In the genomic region with DNA sequence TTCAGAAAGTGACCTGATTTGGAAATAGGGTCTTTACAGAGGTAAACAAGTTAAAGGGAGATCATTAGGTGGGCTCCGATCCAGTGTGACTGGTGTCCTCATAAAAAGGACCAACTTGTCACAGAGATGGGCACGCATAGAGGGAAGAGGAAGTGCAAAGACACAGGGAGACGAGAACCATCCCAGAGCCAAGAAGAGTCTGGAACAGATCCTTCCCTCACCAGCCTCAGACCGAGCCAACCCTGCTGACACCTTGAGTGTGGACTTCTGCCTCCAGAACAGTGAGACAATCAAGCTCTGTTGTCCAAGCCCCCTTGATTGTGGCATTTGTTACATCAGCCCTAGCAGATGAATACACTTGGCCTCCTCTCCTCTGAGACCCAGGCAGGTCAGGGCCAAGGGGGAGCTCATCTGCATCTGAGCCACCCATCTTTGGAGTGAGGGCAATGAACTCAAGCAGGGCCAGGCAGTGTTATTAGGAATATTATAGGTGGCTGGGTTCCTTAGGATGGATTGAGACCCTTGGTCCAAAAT, we compare ENCODE assay signal across 21 cellular contexts. TPM values are rescaled to one million over a fixed set of nuclear protein-coding genes. Genes with fewer than 3 reads are reported as not detected.
A peak's percentile ranks its signal among the peaks of the same experiment; 100 is the strongest.
DNase-seq lines count a peak whose midpoint lies in the region; ATAC-seq, FAIRE-seq and TF ChIP-seq lines count a peak whose summit lies in the region.
"Had no signal": no experiment of that assay in that cellular context is flagged by ENCODE, and none has a peak within 500 bp of the region (broad histone marks: within the 10 kb centered on the region; RNA-seq: fewer than 3 reads in every experiment).

No MANE protein-coding gene starts in this region.

- no peak overlapping the region for H2BK15ac ChIP-seq in neuronal stem cell (ENCODE audit: low read length)

- POLR2A ChIA-PET in CD4-positive, alpha-beta memory T cell (lab: Charles Lee; ENCODE audit: partially characterized antibody) = interaction anchor here (2.2 to 6.6 kb wide), 5 partner anchors 13 to 120 kb away, joined by 9 to 107 read pairs (median 35); a partner anchor contains a TSS
- POLR2A ChIA-PET in HEK293 (lab: Yijun Ruan, JAX) = interaction anchor here (0.6 kb wide), 1 partner anchor 111 kb away, joined by 3 read pairs; no protein-coding TSS in a partner anchor

- no peak overlapping the region for H2BK5ac ChIP-seq in neuronal stem cell (ENCODE audit: low read length)

- no peaks in the 10 kb centered on the region for H3K27me3 ChIP-seq in CD4-positive, alpha-beta memory T cell (ENCODE audit: insufficient read depth, low read length)
- H3K27me3 ChIP-seq in esophagus muscularis mucosa (peaks cover 0 to 23% (median 0%) of the 10 kb centered on the region in 4 donors), neuronal stem cell (ENCODE audit: control insufficient read depth in 3 of 3, insufficient read depth in 3 of 3, low read depth in 1 of 3, low read length in 3 of 3) (peaks cover 0 to 38% (median 0%) of the 10 kb centered on the region in 3 experiments)

- H2AFZ ChIP-seq in neuronal stem cell (ENCODE audit: low read length) = no peak overlapping the region
- H2AFZ ChIP-seq: GM23338 had no signal

- H3K9ac ChIP-seq in neuronal stem cell (ENCODE audit: low read depth, low read length, poor library complexity) = no peak overlapping the region

- no peak for DNase-seq in CD4-positive, alpha-beta memory T cell
- DNase-seq in esophagus muscularis mucosa (ENCODE audit: extremely low spot score) (peak; percentile 53), neuronal stem cell (ENCODE audit: low spot score) (no peak), hepatic stellate cell (ENCODE audit: low spot score) (no peak), H54 (ENCODE audit: insufficient read length, low spot score) (no peak), left ventricle myocardium superior (no peak)
- DNase-seq: C1 segment of cervical spinal cord; Caco-2; CD8-positive, alpha-beta T cell; DMS153; DND-41 had no signal

- no peaks in the 10 kb centered on the region for H3K9me3 Mint-ChIP-seq in CD4-positive, alpha-beta memory T cell
- H3K9me3 Mint-ChIP-seq: CD8-positive, alpha-beta T cell; GM23338 had no signal

- peak overlapping the region in 2 of 8 donors; percentile 8 to 16 for H3K4me3 Mint-ChIP-seq in CD4-positive, alpha-beta memory T cell
- H3K4me3 Mint-ChIP-seq: CD8-positive, alpha-beta T cell; GM23338 had no signal

- no peak overlapping the region for H4K8ac ChIP-seq in neuronal stem cell (ENCODE audit: low read depth, low read length)

- peak overlapping the region in 6 of 7 donors; percentile 12 to 65 (median 36) for H3K27ac Mint-ChIP-seq in CD4-positive, alpha-beta memory T cell
- H3K27ac Mint-ChIP-seq: CD8-positive, alpha-beta T cell; GM23338 had no signal

- 59% methylated on average over 3 of the region's 4 CpGs for WGBS in esophagus muscularis mucosa
- WGBS in neuronal stem cell (ENCODE audit: extremely low coverage in 2 of 2, insufficient read length in 2 of 2, insufficient replicate concordance in 1 of 2), 2 donors = no CpG with 5 or more reads among the region's 4 CpGs

- H3K14ac ChIP-seq in neuronal stem cell (ENCODE audit: low read length) = no peak overlapping the region

- no peak for ATAC-seq in left ventricle myocardium superior
- ATAC-seq: CD8-positive, alpha-beta T cell; GM12878; GM23338 had no signal

- no peak for TF ChIP-seq CTCF in HEK293 (tag by site-specific recombination; IDR thresholded peaks at IDR 0.05)
- no peak for TF ChIP-seq CTCF in esophagus muscularis mucosa (IDR thresholded peaks at IDR 0.05)

- no peak overlapping the region for H3K27ac ChIP-seq in CD4-positive, alpha-beta memory T cell (ENCODE audit: low read depth, low read length)
- H3K27ac ChIP-seq in HEK293 (ENCODE audit: extremely low read depth, low read depth, low read length) = no peak overlapping the region
- H3K27ac ChIP-seq in esophagus muscularis mucosa (replicated peaks in 1 of 4) = no peak overlapping the region
- H3K27ac ChIP-seq in neuronal stem cell (replicated peaks; ENCODE audit: low read length) = no peak overlapping the region

- no peak overlapping the region for H2BK120ac ChIP-seq in neuronal stem cell (ENCODE audit: low read depth, low read length)

- no peak overlapping the region for H4K91ac ChIP-seq in neuronal stem cell (ENCODE audit: low read depth, low read length, poor library complexity)

- no peak overlapping the region for H3K18ac ChIP-seq in neuronal stem cell (ENCODE audit: low read length)

- no peak for TF ChIP-seq EP300 in esophagus muscularis mucosa (IDR thresholded peaks at IDR 0.05)

- no peak overlapping the region for H3K4me3 ChIP-seq in CD4-positive, alpha-beta memory T cell (ENCODE audit: low read length in 2 of 2)
- no peak overlapping the region for H3K4me3 ChIP-seq in HEK293 (ENCODE audit: low read depth, low read length)
- no peak overlapping the region for H3K4me3 ChIP-seq in esophagus muscularis mucosa
- no peak overlapping the region for H3K4me3 ChIP-seq in neuronal stem cell (ENCODE audit: low read length in 2 of 2)
- H3K4me3 ChIP-seq: GM12878, GM23338, HAP-1 had no signal

- no peaks in the 10 kb centered on the region for H3K79me1 ChIP-seq in neuronal stem cell (ENCODE audit: low read depth, low read length)

- H3K36me3 ChIP-seq in CD4-positive, alpha-beta memory T cell (ENCODE audit: insufficient read depth, low read length) = no peaks in the 10 kb centered on the region
- H3K36me3 ChIP-seq in HEK293 (ENCODE audit: control insufficient read depth in 2 of 2, insufficient read depth in 1 of 2, low read length in 2 of 2) (no peaks in the 10 kb centered on the region), esophagus muscularis mucosa (no peaks in the 10 kb centered on the region), neuronal stem cell (replicated peaks in 1 of 2; ENCODE audit: control insufficient read depth in 2 of 2, insufficient read depth in 2 of 2, low read length in 2 of 2) (no peaks in the 10 kb centered on the region)
- H3K36me3 ChIP-seq: HAP-1 had no signal

- H3K4me2 ChIP-seq in neuronal stem cell (ENCODE audit: insufficient read depth, low read length, poor library complexity, severe bottlenecking) = no peak overlapping the region
- H3K4me2 ChIP-seq: GM23338 had no signal

- H3K4me1 ChIP-seq in CD4-positive, alpha-beta memory T cell (ENCODE audit: insufficient read depth, low read length) = peaks cover 24% of the 10 kb centered on the region
- H3K4me1 ChIP-seq in HEK293 (ENCODE audit: control insufficient read depth, insufficient read depth, low read length) = no peaks in the 10 kb centered on the region
- H3K4me1 ChIP-seq in esophagus muscularis mucosa = peaks cover 8 to 14% (median 12%) of the 10 kb centered on the region in 4 donors
- H3K4me1 ChIP-seq in neuronal stem cell (ENCODE audit: control insufficient read depth in 2 of 2, insufficient read depth in 1 of 2, low read depth in 1 of 2, low read length in 2 of 2) = peaks cover 3 to 4% of the 10 kb centered on the region in 2 donors

- peaks cover 17 to 45% (median 27%) of the 10 kb centered on the region in 4 donors for H3K4me1 Mint-ChIP-seq in CD4-positive, alpha-beta memory T cell

- H3K23ac ChIP-seq in neuronal stem cell (ENCODE audit: low read depth, low read length, poor library complexity) = peak overlapping the region; percentile 0

- TF ChIP-seq POLR2A in esophagus muscularis mucosa (IDR thresholded peaks at IDR 0.05; ENCODE audit: low read depth) (no peak), H54 (IDR thresholded peaks at IDR 0.05; ENCODE audit: low read depth, low read length) (no peak)

- CTCF ChIA-PET in CD4-positive, alpha-beta memory T cell (lab: Charles Lee; ENCODE audit: partially characterized antibody) = interaction anchor here (1.8 to 6.9 kb wide), 17 partner anchors 8 to 203 kb away, joined by 4 to 224 read pairs (median 20); a partner anchor contains a TSS
- CTCF ChIA-PET in HEK293 (lab: Yijun Ruan, JAX) = interaction anchor here (0.6 to 3.4 kb wide), 11 partner anchors 9 to 1179 kb away, joined by 3 to 49 read pairs (median 21); a partner anchor contains a TSS

- no peaks in the 10 kb centered on the region for H3K36me3 Mint-ChIP-seq in CD4-positive, alpha-beta memory T cell
- H3K36me3 Mint-ChIP-seq: CD8-positive, alpha-beta T cell had no signal

- intact Hi-C loops in CD4-positive, alpha-beta memory T cell (cut with micrococcal nuclease) = no loop called here
- intact Hi-C loops in esophagus muscularis mucosa (cut with DNase I) (no loop called here), left ventricle myocardium superior (cut with micrococcal nuclease) (no loop called here)

- no peak overlapping the region for H2AK5ac ChIP-seq in neuronal stem cell (ENCODE audit: low read depth, low read length)

- no peaks in the 10 kb centered on the region for H3K9me3 ChIP-seq in CD4-positive, alpha-beta memory T cell (ENCODE audit: control insufficient read depth in 1 of 2, low read length in 2 of 2)
- no peaks in the 10 kb centered on the region for H3K9me3 ChIP-seq in HEK293 (ENCODE audit: control insufficient read depth, insufficient read depth, low read depth, low read length)
- H3K9me3 ChIP-seq in esophagus muscularis mucosa = no peaks in the 10 kb centered on the region
- no peaks in the 10 kb centered on the region for H3K9me3 ChIP-seq in neuronal stem cell (replicated peaks in 1 of 2; ENCODE audit: control insufficient read depth in 2 of 2, insufficient read depth in 1 of 2, low read depth in 1 of 2, low read length in 2 of 2)
- H3K9me3 ChIP-seq: Caco-2, HAP-1 had no signal

- no peak for FAIRE-seq in H54 (lab: Jason Lieb, UNC)
- FAIRE-seq: G401.6, GM12878, GM19239 had no signal

- no peaks in the 10 kb centered on the region for H3K27me3 Mint-ChIP-seq in CD4-positive, alpha-beta memory T cell

- no peak overlapping the region for H3K4ac ChIP-seq in neuronal stem cell (ENCODE audit: low read length)

- no peak overlapping the region for H2BK12ac ChIP-seq in neuronal stem cell (ENCODE audit: low read length)

TF ChIP-seq in HEK293, 187 proteins besides CTCF, POLR2A, EP300 and RAD21 (continues in another document):
- TF ChIP-seq, protein P1, sequence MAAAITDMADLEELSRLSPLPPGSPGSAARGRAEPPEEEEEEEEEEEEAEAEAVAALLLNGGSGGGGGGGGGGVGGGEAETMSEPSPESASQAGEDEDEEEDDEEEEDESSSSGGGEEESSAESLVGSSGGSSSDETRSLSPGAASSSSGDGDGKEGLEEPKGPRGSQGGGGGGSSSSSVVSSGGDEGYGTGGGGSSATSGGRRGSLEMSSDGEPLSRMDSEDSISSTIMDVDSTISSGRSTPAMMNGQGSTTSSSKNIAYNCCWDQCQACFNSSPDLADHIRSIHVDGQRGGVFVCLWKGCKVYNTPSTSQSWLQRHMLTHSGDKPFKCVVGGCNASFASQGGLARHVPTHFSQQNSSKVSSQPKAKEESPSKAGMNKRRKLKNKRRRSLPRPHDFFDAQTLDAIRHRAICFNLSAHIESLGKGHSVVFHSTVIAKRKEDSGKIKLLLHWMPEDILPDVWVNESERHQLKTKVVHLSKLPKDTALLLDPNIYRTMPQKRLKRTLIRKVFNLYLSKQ (tag by site-specific recombination; IDR thresholded peaks at IDR 0.05; ENCODE audit: borderline replicate concordance) = no peak

RNA-seq across cellular contexts. Expression of a gene that starts 22.2 kb away (rescaled TPM):
- total RNA-seq in CD4-positive, alpha-beta memory T cell = 10 to 100 TPM; 85.2 to 90.2 TPM
- 100 to 1,000 TPM in 1 of 2 donors, 10 to 100 TPM in 1; 78.9 to 105 TPM for polyA plus RNA-seq in CD4-positive, alpha-beta memory T cell
- 1 to 10 TPM in 1 of 4 donors, under 1 TPM in 3; 0.32 to 1.2 (median 0.38) TPM for total RNA-seq in esophagus muscularis mucosa
- polyA plus RNA-seq in neuronal stem cell (2013, experiment 1 of 2) = 0.07 TPM
- polyA plus RNA-seq in neuronal stem cell (2013, experiment 2 of 2) = 0.03 TPM
- 0.17 TPM for total RNA-seq in left ventricle myocardium superior
- total RNA-seq: A172, A673, GM23338, H4 had no signal
- polyA plus RNA-seq: BJ, GM23338 had no signal

Comparison
In these comparisons a context has a peak if more than half of its experiments do, and no peak if none do; other contexts are left out.
1. RNA of a gene that starts 22.2 kb away (total RNA-seq): 85.2 to 90.2 TPM in CD4-positive, alpha-beta memory T cell; 0.32 to 1.2 TPM in esophagus muscularis mucosa and 0.17 TPM in left ventricle myocardium superior (single experiment); every median in the first group is over 10 times any median in the second.